ENCODE assay signal across 8 cellular contexts in the genomic region with DNA sequence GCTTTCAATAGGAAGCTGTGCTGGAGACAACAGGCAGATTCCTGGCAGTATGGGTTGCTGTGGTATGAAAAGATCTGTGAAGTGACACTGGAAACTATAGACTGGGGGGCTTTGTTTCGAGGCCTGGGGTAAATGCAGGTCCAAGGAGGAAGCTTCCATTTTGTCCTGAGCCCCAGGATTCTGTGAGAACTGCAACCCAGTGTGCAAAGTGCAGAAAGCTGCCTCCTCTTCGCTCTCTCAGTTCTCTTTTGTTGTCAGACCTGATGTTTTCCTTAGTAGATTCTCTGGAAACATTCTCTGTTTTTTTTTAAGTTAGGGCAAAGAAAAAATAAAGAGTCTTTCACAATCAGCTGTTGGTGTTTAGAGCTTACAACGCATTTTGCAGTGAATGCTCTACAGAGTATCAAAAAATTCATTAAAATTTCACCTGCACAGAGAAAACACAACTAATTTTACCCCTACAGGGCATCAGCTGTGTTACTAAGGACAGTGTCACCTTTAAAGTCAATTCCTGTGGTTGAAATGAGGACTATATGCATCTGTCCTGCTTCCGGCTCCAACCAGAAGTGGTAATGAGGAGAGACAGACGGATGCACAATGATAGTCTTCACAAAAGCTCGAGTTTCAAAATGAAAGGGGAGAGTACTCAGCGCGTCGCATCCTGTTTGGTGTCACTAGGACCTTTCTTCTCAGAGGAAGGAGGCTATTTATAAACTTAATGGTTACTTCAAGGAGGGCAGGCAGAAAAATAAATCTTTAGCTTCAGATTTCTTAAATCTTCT.
DNase-seq lines count a peak whose midpoint lies in the region; ATAC-seq and TF ChIP-seq lines count a peak whose summit lies in the region.

No MANE protein-coding gene starts in this region.

- TF ChIP-seq POLR2A in GM18951 (IDR thresholded peaks at IDR 0.05; ENCODE audit: extremely low read depth, insufficient read depth, insufficient read length), result peak; percentile 10
- no peak for TF ChIP-seq POLR2A in esophagus muscularis mucosa (IDR thresholded peaks at IDR 0.05; ENCODE audit: low read depth)

- in situ Hi-C loops in GM18951 (cut with MboI; ENCODE audit: low sequenced_read_pairs, unreplicated experiment), result no loop called here

- H3K27me3 ChIP-seq in esophagus muscularis mucosa, result no peaks in the 10 kb centered on the region

- H3K4me1 ChIP-seq in esophagus muscularis mucosa, result peaks cover 0 to 4% (median 0%) of the 10 kb centered on the region in 4 donors

- WGBS in esophagus muscularis mucosa, result 67% methylated on average over 9 of the region's 9 CpGs

- peak; percentile 82 for ATAC-seq in HG03095 (IDR thresholded peaks at IDR 0.05; ENCODE audit: unreplicated experiment)

- H3K36me3 ChIP-seq in esophagus muscularis mucosa, result no peaks in the 10 kb centered on the region

- peak; percentile 47 for DNase-seq in A172 (ENCODE audit: low spot score)
- DNase-seq in activated CD4-positive, CD25-positive, alpha-beta regulatory T cell treated with anti-CD3 and anti-CD28 coated beads, Interleukin-2, amount 50 U/mL, for 16 hours (ENCODE audit: low read depth, low spot score), result peak; percentile 37
- peak; percentile 31 for DNase-seq in germinal center (ENCODE audit: low spot score)
- peak; percentile 57 for DNase-seq in stimulated activated CD8-positive, alpha-beta memory T cell treated with anti-CD3 and anti-CD28 coated beads, Interleukin-4, amount 100 ng/mL, for 48 hours
- no peak for DNase-seq in esophagus muscularis mucosa (ENCODE audit: extremely low spot score)
- no peak for DNase-seq in D341Med (ENCODE audit: low spot score)

- no peak for TF ChIP-seq EP300 in esophagus muscularis mucosa (IDR thresholded peaks at IDR 0.05)

- no peaks in the 10 kb centered on the region for H3K9me3 ChIP-seq in esophagus muscularis mucosa

- no peak overlapping the region for H3K4me3 ChIP-seq in esophagus muscularis mucosa

- intact Hi-C loops in esophagus muscularis mucosa (cut with DNase I), result no loop called here

- TF ChIP-seq CTCF in esophagus muscularis mucosa (IDR thresholded peaks at IDR 0.05), result no peak

- H3K27ac ChIP-seq in esophagus muscularis mucosa (replicated peaks in 1 of 4), result no peak overlapping the region

Comparison
In these comparisons a context has a peak if more than half of its experiments do, and no peak if none do; other contexts are left out.
1. DNase-seq: peak in A172 (single experiment), activated CD4-positive, CD25-positive, alpha-beta regulatory T cell treated with anti-CD3 and anti-CD28 coated beads, Interleukin-2, amount 50 U/mL, for 16 hours (single experiment), germinal center (single experiment) and stimulated activated CD8-positive, alpha-beta memory T cell treated with anti-CD3 and anti-CD28 coated beads, Interleukin-4, amount 100 ng/mL, for 48 hours (single experiment); none in esophagus muscularis mucosa (single experiment) and D341Med (single experiment).